In the genomic region with DNA sequence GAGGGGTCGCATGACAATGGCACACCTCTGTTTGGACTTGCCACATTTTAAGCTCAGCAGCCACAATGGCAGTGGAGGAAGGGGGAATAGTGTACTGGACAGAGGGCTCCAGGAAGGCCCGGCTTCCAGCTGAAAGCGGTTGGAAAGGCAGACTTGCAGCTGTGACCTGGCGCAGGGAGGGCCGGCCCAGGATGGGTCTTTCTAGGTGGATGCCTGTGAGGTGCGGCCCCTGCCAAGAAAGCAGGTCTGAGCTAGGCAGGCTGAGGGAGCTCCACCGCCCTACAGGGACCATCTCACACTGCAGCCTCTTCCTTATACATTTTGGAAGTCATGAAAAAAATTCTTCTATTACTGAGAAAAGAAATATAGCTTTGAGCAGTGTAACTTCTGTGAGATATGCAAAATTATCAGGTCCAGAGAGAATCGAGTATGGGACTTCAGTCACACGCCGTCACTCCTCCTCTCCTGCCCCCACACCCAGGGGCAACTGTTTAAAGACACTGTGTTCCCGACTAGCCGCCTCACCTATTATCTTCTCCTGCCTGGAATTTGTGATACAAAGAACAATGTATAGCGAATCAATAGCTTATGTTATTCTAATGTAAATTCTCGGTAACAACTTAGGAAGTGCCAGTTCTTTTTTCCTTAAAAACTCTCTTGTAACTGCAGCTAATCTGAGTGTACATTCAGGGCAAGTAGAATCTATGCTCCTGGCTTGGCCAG, we compare ENCODE assay signal across 30 cellular contexts.
"Had no signal": no experiment of that assay in that cellular context is flagged by ENCODE, and none has a peak within 500 bp of the region (broad histone marks: within the 10 kb centered on the region; RNA-seq: fewer than 3 reads in every experiment).

No MANE protein-coding gene starts in this region.

- H3K4me3 Mint-ChIP-seq: activated CD4-positive, alpha-beta memory T cell treated with anti-CD3 and anti-CD28 coated beads for 36 hours; activated naive CD4-positive, alpha-beta T cell treated with anti-CD3 and anti-CD28 coated beads, Interleukin-2, amount 10 ng/mL, durations not matched to agents 7 days and 5 days; activated naive CD8-positive, alpha-beta T cell treated with anti-CD3 and anti-CD28 coated beads, Interleukin-2, amount 10 ng/mL, durations not matched to agents 7 days and 5 days; activated T-helper 1 cell treated with anti-CD3 and anti-CD28 coated beads, Interleukin-12 subunit alpha, Interleukin-12 subunit beta, Interleukin-2, Interleukin-4 antibody, amounts not matched to agents 30 ng/mL and 10 ng/mL and 1 ng/mL, durations not matched to agents 14 hours and 24 hours and 36 hours; brain; nephron progenitor cell; stimulated activated effector memory CD8-positive, alpha-beta T cell treated with anti-CD3 and anti-CD28 coated beads, Interleukin-12 subunit alpha, Interleukin-12 subunit beta, amount 100 ng/mL, for 72 hours; stimulated activated naive CD8-positive, alpha-beta T cell treated with anti-CD3 and anti-CD28 coated beads, Interleukin-15, Interleukin-2, amounts not matched to agents 100 ng/mL and 50 ng/mL, for 24 hours had no signal

- DNase-seq: activated CD4-positive, alpha-beta memory T cell treated with anti-CD3 and anti-CD28 coated beads for 36 hours; activated CD4-positive, alpha-beta T cell treated with anti-CD3 and anti-CD28 coated beads for 48 hours; activated CD8-positive, alpha-beta memory T cell treated with anti-CD3 and anti-CD28 coated beads, Interleukin-2, amount 50 U/mL, for 4 hours; activated effector memory CD4-positive, alpha-beta T cell treated with anti-CD3 and anti-CD28 coated beads, Interleukin-2, amount 50 U/mL, for 16 hours; activated naive CD4-positive, alpha-beta T cell treated with anti-CD3 and anti-CD28 coated beads, Interleukin-2, amount 10 ng/mL, durations not matched to agents 7 days and 5 days; activated naive CD8-positive, alpha-beta T cell treated with anti-CD3 and anti-CD28 coated beads, Interleukin-2, amount 10 ng/mL, durations not matched to agents 7 days and 5 days; activated T-cell treated with anti-CD3 and anti-CD28 coated beads, Interleukin-2, amount 50 U/mL, for 1 hour; esophagus squamous epithelium; foreskin melanocyte; heart right ventricle; left ventricle myocardium inferior; mesendoderm; mucosa of descending colon; nephron progenitor cell; right lobe of liver; stimulated activated CD4-positive, alpha-beta T cell treated with anti-CD3 and anti-CD28 coated beads, Interleukin-12 subunit alpha, Interleukin-12 subunit beta, amount 100 ng/mL, for 4 hours; stimulated activated CD4-positive, alpha-beta T cell treated with anti-CD3 and anti-CD28 coated beads, Interleukin-4, amount 100 ng/mL, for 24 hours; substantia nigra; upper lobe of left lung had no signal

- H3K4me3 ChIP-seq: ascending aorta, cardiac muscle cell, esophagus squamous epithelium, heart right ventricle, left ventricle myocardium inferior, lung, mucosa of descending colon, right lobe of liver, skin epidermis, upper lobe of left lung, vagina had no signal

- H3K4me1 ChIP-seq: ascending aorta, esophagus squamous epithelium, heart right ventricle, left ventricle myocardium inferior, right lobe of liver, upper lobe of left lung, vagina had no signal

- H3K27ac ChIP-seq: ascending aorta, cardiac muscle cell, esophagus squamous epithelium, heart right ventricle, left ventricle myocardium inferior, right lobe of liver, skin epidermis, upper lobe of left lung, vagina, VCaP had no signal

- H3K27ac Mint-ChIP-seq: activated CD4-positive, alpha-beta memory T cell treated with anti-CD3 and anti-CD28 coated beads for 36 hours; activated naive CD4-positive, alpha-beta T cell treated with anti-CD3 and anti-CD28 coated beads, Interleukin-2, amount 10 ng/mL, durations not matched to agents 7 days and 5 days; activated naive CD8-positive, alpha-beta T cell treated with anti-CD3 and anti-CD28 coated beads, Interleukin-2, amount 10 ng/mL, durations not matched to agents 7 days and 5 days; activated T-helper 1 cell treated with anti-CD3 and anti-CD28 coated beads, Interleukin-12 subunit alpha, Interleukin-12 subunit beta, Interleukin-2, Interleukin-4 antibody, amounts not matched to agents 30 ng/mL and 10 ng/mL and 1 ng/mL, durations not matched to agents 14 hours and 24 hours and 36 hours; brain; nephron progenitor cell; stimulated activated effector memory CD8-positive, alpha-beta T cell treated with anti-CD3 and anti-CD28 coated beads, Interleukin-12 subunit alpha, Interleukin-12 subunit beta, amount 100 ng/mL, for 72 hours; stimulated activated naive CD8-positive, alpha-beta T cell treated with anti-CD3 and anti-CD28 coated beads, Interleukin-15, Interleukin-2, amounts not matched to agents 100 ng/mL and 50 ng/mL, for 24 hours had no signal

- H3K36me3 ChIP-seq: ascending aorta, cardiac muscle cell, esophagus squamous epithelium, heart right ventricle, left ventricle myocardium inferior, right lobe of liver, upper lobe of left lung, vagina had no signal

- ATAC-seq: activated CD4-positive, CD25-positive, alpha-beta regulatory T cell treated with anti-CD3 and anti-CD28 coated beads, Interleukin-2, amount 50 U/mL, for 24 hours; heart right ventricle; mucosa of descending colon; right lobe of liver; stimulated activated effector memory CD8-positive, alpha-beta T cell treated with anti-CD3 and anti-CD28 coated beads, Interleukin-12 subunit alpha, Interleukin-12 subunit beta, amount 100 ng/mL, for 72 hours had no signal

- H3K36me3 Mint-ChIP-seq: activated CD4-positive, alpha-beta memory T cell treated with anti-CD3 and anti-CD28 coated beads for 36 hours; activated naive CD4-positive, alpha-beta T cell treated with anti-CD3 and anti-CD28 coated beads, Interleukin-2, amount 10 ng/mL, durations not matched to agents 7 days and 5 days; activated naive CD8-positive, alpha-beta T cell treated with anti-CD3 and anti-CD28 coated beads, Interleukin-2, amount 10 ng/mL, durations not matched to agents 7 days and 5 days; brain; stimulated activated effector memory CD8-positive, alpha-beta T cell treated with anti-CD3 and anti-CD28 coated beads, Interleukin-12 subunit alpha, Interleukin-12 subunit beta, amount 100 ng/mL, for 72 hours had no signal

- H3K9me3 ChIP-seq: ascending aorta, right lobe of liver, vagina had no signal

- H3K27me3 ChIP-seq: ascending aorta, cardiac muscle cell, esophagus squamous epithelium, heart right ventricle, right lobe of liver, upper lobe of left lung, vagina had no signal

- H3K27me3 Mint-ChIP-seq: activated CD4-positive, alpha-beta memory T cell treated with anti-CD3 and anti-CD28 coated beads for 36 hours; activated naive CD4-positive, alpha-beta T cell treated with anti-CD3 and anti-CD28 coated beads, Interleukin-2, amount 10 ng/mL, durations not matched to agents 7 days and 5 days; activated naive CD8-positive, alpha-beta T cell treated with anti-CD3 and anti-CD28 coated beads, Interleukin-2, amount 10 ng/mL, durations not matched to agents 7 days and 5 days; stimulated activated naive CD8-positive, alpha-beta T cell treated with anti-CD3 and anti-CD28 coated beads, Interleukin-15, Interleukin-2, amounts not matched to agents 100 ng/mL and 50 ng/mL, for 24 hours had no signal

- H3K4me1 Mint-ChIP-seq: activated naive CD4-positive, alpha-beta T cell treated with anti-CD3 and anti-CD28 coated beads, Interleukin-2, amount 10 ng/mL, durations not matched to agents 7 days and 5 days; activated naive CD8-positive, alpha-beta T cell treated with anti-CD3 and anti-CD28 coated beads, Interleukin-2, amount 10 ng/mL, durations not matched to agents 7 days and 5 days; stimulated activated effector memory CD8-positive, alpha-beta T cell treated with anti-CD3 and anti-CD28 coated beads, Interleukin-12 subunit alpha, Interleukin-12 subunit beta, amount 100 ng/mL, for 72 hours had no signal
